ENCODE assay signal across 8 cellular contexts in the genomic region with DNA sequence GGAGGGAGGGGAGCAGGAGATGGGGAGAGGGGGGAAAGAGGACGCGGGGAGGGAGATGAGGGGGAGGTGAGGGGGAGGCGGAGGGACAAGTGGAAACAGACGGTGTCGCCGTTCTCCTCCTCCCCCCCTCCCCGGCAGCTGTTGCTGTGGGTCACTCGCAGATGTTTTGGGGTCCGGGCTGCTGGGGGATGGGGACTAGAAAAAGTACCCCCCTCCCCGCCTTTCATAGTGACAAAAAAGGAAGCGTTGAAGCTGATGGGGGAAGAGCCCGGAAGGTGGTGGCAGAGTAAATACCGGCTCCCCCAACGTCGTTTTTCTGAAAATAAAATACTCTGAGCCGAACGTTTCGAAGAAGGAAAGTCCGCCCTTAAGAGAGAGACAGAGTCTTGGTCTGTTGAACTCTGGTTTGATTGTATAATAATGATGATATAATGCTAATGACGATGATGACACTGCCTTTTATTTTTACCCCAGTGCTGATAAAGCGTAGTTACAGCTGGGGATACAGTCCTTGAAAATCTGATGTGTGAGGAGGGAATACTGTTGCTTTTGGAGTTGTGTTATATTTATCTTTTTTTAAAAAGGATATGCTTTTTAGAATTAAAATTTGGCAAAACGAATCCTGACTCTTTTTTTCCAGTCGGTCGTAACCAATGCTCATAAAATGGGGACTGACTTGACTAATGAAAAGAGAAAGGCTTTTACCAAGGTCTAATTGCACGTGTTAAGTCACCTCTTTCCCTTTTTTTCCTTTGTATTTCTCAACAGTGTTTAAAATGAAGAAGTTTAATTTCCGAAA. TPM values are rescaled to one million over a fixed set of nuclear protein-coding genes. Genes with fewer than 3 reads are reported as not detected.
A peak's percentile ranks its signal among the peaks of the same experiment; 100 is the strongest.
DNase-seq lines count a peak whose midpoint lies in the region; ATAC-seq and TF ChIP-seq lines count a peak whose summit lies in the region.

No MANE protein-coding gene starts in this region.

- no peak for TF ChIP-seq POLR2A in lower leg skin (IDR thresholded peaks at IDR 0.05)

- H3K27ac Mint-ChIP-seq in stimulated activated naive CD8-positive, alpha-beta T cell treated with anti-CD3 and anti-CD28 coated beads, Interleukin-15, Interleukin-2, amounts not matched to agents 100 ng/mL and 50 ng/mL, for 24 hours = no peak overlapping the region
- H3K27ac Mint-ChIP-seq in mesothelial cell of epicardium = no peak overlapping the region

- intact Hi-C loops in lower leg skin (cut with DNase I; ENCODE audit: low total_unique reads) = no loop called here

- H3K9ac ChIP-seq in adipocyte (ENCODE audit: low read length) = no peak overlapping the region

- no peaks in the 10 kb centered on the region for H3K9me3 Mint-ChIP-seq in stimulated activated naive CD8-positive, alpha-beta T cell treated with anti-CD3 and anti-CD28 coated beads, Interleukin-15, Interleukin-2, amounts not matched to agents 100 ng/mL and 50 ng/mL, for 24 hours
- H3K9me3 Mint-ChIP-seq in mesothelial cell of epicardium = no peaks in the 10 kb centered on the region

- peaks cover 66% of the 10 kb centered on the region for H3K27me3 Mint-ChIP-seq in stimulated activated naive CD8-positive, alpha-beta T cell treated with anti-CD3 and anti-CD28 coated beads, Interleukin-15, Interleukin-2, amounts not matched to agents 100 ng/mL and 50 ng/mL, for 24 hours
- H3K27me3 Mint-ChIP-seq in mesothelial cell of epicardium (ENCODE audit: low read depth) = peaks cover 77% of the 10 kb centered on the region

- H3K4me1 Mint-ChIP-seq in stimulated activated naive CD8-positive, alpha-beta T cell treated with anti-CD3 and anti-CD28 coated beads, Interleukin-15, Interleukin-2, amounts not matched to agents 100 ng/mL and 50 ng/mL, for 24 hours (ENCODE audit: low read depth) = peaks cover 18% of the 10 kb centered on the region
- H3K4me1 Mint-ChIP-seq in mesothelial cell of epicardium = peaks cover 11% of the 10 kb centered on the region

- TF ChIP-seq CTCF in mesothelial cell of epicardium (IDR thresholded peaks at IDR 0.05; ENCODE audit: unreplicated experiment) = no peak
- TF ChIP-seq CTCF in lower leg skin (IDR thresholded peaks at IDR 0.05) = no peak

- no peak for ATAC-seq in stimulated activated naive CD8-positive, alpha-beta T cell treated with anti-CD3 and anti-CD28 coated beads, Interleukin-15, Interleukin-2, amounts not matched to agents 100 U/mL and 50 U/mL, for 24 hours
- ATAC-seq in HG03039 (IDR thresholded peaks at IDR 0.05; ENCODE audit: unreplicated experiment) (no peak), HG03095 (IDR thresholded peaks at IDR 0.05; ENCODE audit: unreplicated experiment) (no peak), HG03565 (IDR thresholded peaks at IDR 0.05; ENCODE audit: unreplicated experiment) (no peak)

- H3K4me3 ChIP-seq in adipocyte (ENCODE audit: low read length) = peak overlapping the region; percentile 32
- no peak overlapping the region for H3K4me3 ChIP-seq in lower leg skin (ENCODE audit: low read depth, poor library complexity, severe bottlenecking)

- H3K4me1 ChIP-seq in adipocyte (ENCODE audit: control insufficient read depth, insufficient read depth, low read length) = peaks cover 6% of the 10 kb centered on the region

- DNase-seq in stimulated activated naive CD8-positive, alpha-beta T cell treated with anti-CD3 and anti-CD28 coated beads, Interleukin-15, Interleukin-2, amounts not matched to agents 100 U/mL and 50 U/mL, for 24 hours = no peak
- DNase-seq in adipocyte (ENCODE audit: low read depth) (no peak), mesothelial cell of epicardium (ENCODE audit: low spot score in 2 of 2, unreplicated experiment in 2 of 2) (no peak), lower leg skin (ENCODE audit: low spot score in 2 of 2) (no peak)

- H3K4me3 Mint-ChIP-seq in stimulated activated naive CD8-positive, alpha-beta T cell treated with anti-CD3 and anti-CD28 coated beads, Interleukin-15, Interleukin-2, amounts not matched to agents 100 ng/mL and 50 ng/mL, for 24 hours = peak overlapping the region; percentile 21
- H3K4me3 Mint-ChIP-seq in mesothelial cell of epicardium = peak overlapping the region; percentile 60

- H3K36me3 ChIP-seq in adipocyte (ENCODE audit: control insufficient read depth, insufficient read depth, low read length, severe bottlenecking) = no peaks in the 10 kb centered on the region

- 1 to 3% methylated on average over 26 of the region's 26 CpGs for WGBS in lower leg skin, 2 donors

- no peaks in the 10 kb centered on the region for H3K36me3 Mint-ChIP-seq in stimulated activated naive CD8-positive, alpha-beta T cell treated with anti-CD3 and anti-CD28 coated beads, Interleukin-15, Interleukin-2, amounts not matched to agents 100 ng/mL and 50 ng/mL, for 24 hours (ENCODE audit: low read depth)
- H3K36me3 Mint-ChIP-seq in mesothelial cell of epicardium = no peaks in the 10 kb centered on the region

- H3K27me3 ChIP-seq in adipocyte (replicated peaks; ENCODE audit: control insufficient read depth, insufficient read depth, low read length) = peaks cover 30% of the 10 kb centered on the region

- no peaks in the 10 kb centered on the region for H3K9me3 ChIP-seq in adipocyte (ENCODE audit: control insufficient read depth, low read length)

RNA-seq across cellular contexts. Expression of gene STXBP5L, which starts 1.0 kb away (rescaled TPM):
- total RNA-seq in mesothelial cell of epicardium = 1.7 to 2.5 TPM (median 1.7 TPM) in 3 replicates
- under 1 TPM in 1 of 4 donors, not detected in 3; 0.06 TPM for total RNA-seq in lower leg skin
